ENCODE assay signal across 1 cellular context in genomic region chr17:45768000-45768399, GRCh38.
A peak's percentile ranks its signal among the peaks of the same experiment; 100 is the strongest.
TF ChIP-seq lines count a peak whose summit lies in the region.

No MANE protein-coding gene starts in this region.

TF ChIP-seq in GM23338, 12 proteins besides CTCF, POLR2A, EP300 and RAD21:
- no peak for TF ChIP-seq CREB1 (CRISPR knock-in tag; IDR thresholded peaks at IDR 0.05; ENCODE audit: low read depth)
- TF ChIP-seq, protein P1, sequence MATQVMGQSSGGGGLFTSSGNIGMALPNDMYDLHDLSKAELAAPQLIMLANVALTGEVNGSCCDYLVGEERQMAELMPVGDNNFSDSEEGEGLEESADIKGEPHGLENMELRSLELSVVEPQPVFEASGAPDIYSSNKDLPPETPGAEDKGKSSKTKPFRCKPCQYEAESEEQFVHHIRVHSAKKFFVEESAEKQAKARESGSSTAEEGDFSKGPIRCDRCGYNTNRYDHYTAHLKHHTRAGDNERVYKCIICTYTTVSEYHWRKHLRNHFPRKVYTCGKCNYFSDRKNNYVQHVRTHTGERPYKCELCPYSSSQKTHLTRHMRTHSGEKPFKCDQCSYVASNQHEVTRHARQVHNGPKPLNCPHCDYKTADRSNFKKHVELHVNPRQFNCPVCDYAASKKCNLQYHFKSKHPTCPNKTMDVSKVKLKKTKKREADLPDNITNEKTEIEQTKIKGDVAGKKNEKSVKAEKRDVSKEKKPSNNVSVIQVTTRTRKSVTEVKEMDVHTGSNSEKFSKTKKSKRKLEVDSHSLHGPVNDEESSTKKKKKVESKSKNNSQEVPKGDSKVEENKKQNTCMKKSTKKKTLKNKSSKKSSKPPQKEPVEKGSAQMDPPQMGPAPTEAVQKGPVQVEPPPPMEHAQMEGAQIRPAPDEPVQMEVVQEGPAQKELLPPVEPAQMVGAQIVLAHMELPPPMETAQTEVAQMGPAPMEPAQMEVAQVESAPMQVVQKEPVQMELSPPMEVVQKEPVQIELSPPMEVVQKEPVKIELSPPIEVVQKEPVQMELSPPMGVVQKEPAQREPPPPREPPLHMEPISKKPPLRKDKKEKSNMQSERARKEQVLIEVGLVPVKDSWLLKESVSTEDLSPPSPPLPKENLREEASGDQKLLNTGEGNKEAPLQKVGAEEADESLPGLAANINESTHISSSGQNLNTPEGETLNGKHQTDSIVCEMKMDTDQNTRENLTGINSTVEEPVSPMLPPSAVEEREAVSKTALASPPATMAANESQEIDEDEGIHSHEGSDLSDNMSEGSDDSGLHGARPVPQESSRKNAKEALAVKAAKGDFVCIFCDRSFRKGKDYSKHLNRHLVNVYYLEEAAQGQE (IDR thresholded peaks at IDR 0.05; ENCODE audit: unreplicated experiment) = peak; percentile 82
